8 cellular contexts compared by ENCODE assay signal in the genomic region with DNA sequence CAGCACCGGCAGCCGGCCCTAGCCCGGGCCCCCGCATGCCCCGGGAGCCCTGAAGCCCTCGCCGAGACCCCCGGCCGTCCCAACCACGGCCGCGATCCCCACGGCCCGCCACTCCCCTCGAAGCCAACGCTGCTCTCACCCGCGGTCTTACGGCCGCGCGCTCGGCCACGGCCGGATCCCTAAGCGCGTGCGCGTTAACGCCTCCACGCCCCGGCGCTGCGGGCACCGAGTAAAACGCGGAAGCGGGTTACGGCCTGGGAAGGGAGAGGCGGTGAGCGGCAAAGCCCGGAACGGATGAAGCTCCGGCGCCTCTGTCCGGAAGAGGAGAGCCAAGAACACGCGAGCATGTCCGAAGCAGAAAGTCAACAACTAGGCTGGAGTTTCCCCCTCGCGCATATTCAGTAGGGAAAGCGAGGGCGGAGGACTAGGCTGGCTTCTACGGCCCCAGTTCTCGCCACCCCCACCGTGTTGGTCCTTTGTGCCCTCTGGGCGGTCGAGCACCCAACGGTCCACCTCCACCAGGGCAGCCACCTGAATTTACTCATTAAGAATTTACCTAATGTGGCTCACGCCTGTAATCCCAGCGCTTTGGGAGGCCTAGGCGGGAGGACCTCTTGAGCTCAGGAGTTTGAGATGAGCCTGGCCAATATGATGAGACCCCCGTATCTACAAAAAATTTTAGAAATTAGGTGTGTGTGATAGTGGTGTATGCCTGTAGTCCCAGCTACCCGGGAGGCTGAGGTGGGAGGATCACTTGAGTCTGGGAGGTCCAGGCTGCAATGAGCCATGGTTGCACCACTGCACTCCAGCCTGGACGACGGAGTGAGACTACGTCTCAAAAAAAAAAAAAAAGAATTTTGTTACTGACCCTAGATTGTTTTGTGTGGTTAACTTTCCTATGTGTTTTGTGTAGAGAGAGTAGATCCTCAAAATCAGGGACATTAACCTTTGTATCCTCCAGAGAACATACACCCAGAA. TPM values are rescaled to one million over a fixed set of nuclear protein-coding genes. Genes with fewer than 3 reads are reported as not detected.
DNase-seq lines count a peak whose midpoint lies in the region; FAIRE-seq and TF ChIP-seq lines count a peak whose summit lies in the region.

KANSL3 (minus strand) TSS at position 169 of the 978 bp plus-strand sequence. CDS start 1,177 bp downstream, outside the sequence.

- no peaks in the 10 kb centered on the region for H3K36me3 ChIP-seq in CD8-positive, alpha-beta memory T cell (ENCODE audit: insufficient read depth, low read length)
- H3K36me3 ChIP-seq in H1 (ENCODE audit: control insufficient read depth in 2 of 4, insufficient read depth in 4 of 4, low read length in 3 of 4) (peaks cover 0 to 15% (median 0%) of the 10 kb centered on the region in 4 experiments; a peak in 2 of 8 replicates), mesenchymal stem cell (ENCODE audit: control insufficient read depth in 1 of 2, insufficient read depth in 2 of 2, low read depth in 1 of 2, low read length in 2 of 2) (peaks cover 3 to 15% of the 10 kb centered on the region in 2 experiments)

- H3K9ac ChIP-seq in H1 (replicated peaks in 1 of 4; ENCODE audit: extremely low read depth in 1 of 4, low read depth in 3 of 4, low read length in 3 of 4) (peak within 1 kb of the TSS; percentile 41 to 62 (median 52)), mesenchymal stem cell (ENCODE audit: low read length) (peak within 1 kb of the TSS; percentile 95)

- peak within 1 kb of the TSS; percentile 91 to 98 (median 96) for H3K4me3 Mint-ChIP-seq in CD8-positive, alpha-beta memory T cell

- H3K79me1 ChIP-seq in H1 (ENCODE audit: low read depth, low read length), result peaks cover 4% of the 10 kb centered on the region
- peaks cover 15% of the 10 kb centered on the region for H3K79me1 ChIP-seq in mesenchymal stem cell (replicated peaks; ENCODE audit: low read length, poor library complexity, severe bottlenecking)

- H3K23me2 ChIP-seq in H1 (ENCODE audit: low read depth, low read length), result peaks cover 11% of the 10 kb centered on the region; the same call in 1 of the 2 replicates

- H2AK5ac ChIP-seq in H1 (ENCODE audit: low read depth, low read length) (no peak within 1 kb of the TSS), mesenchymal stem cell (ENCODE audit: low read length, severe bottlenecking) (no peak within 1 kb of the TSS)

- peaks cover 0 to 3% of the 10 kb centered on the region in 2 donors for H3K27me3 Mint-ChIP-seq in CD8-positive, alpha-beta memory T cell

- H2BK120ac ChIP-seq in H1 (replicated peaks; ENCODE audit: low read depth, low read length) (no peak within 1 kb of the TSS), mesenchymal stem cell (ENCODE audit: low read depth, low read length) (peak within 1 kb of the TSS; percentile 96)

- peak within 1 kb of the TSS; percentile 86 for H4K8ac ChIP-seq in H1 (ENCODE audit: extremely low read depth, insufficient read depth, low read length)
- peak within 1 kb of the TSS; percentile 99 for H4K8ac ChIP-seq in mesenchymal stem cell (ENCODE audit: low read length)

- H4K20me1 ChIP-seq in H1 (replicated peaks in 1 of 2; ENCODE audit: control insufficient read depth in 1 of 2, insufficient read depth in 2 of 2, low read length in 2 of 2), result peaks cover 0 to 3% of the 10 kb centered on the region in 2 experiments

- POLR2A ChIA-PET in CD8-positive, alpha-beta memory T cell (lab: Charles Lee), result interaction anchor here (0.5 to 0.9 kb wide), 2 partner anchors 26 to 220 kb away, joined by 3 to 8 read pairs; partner anchors contain the start of gene ANKRD39
- POLR2A ChIA-PET in H1 (lab: Charles Lee; ENCODE audit: partially characterized antibody), result interaction anchor here (0.6 to 2.0 kb wide), 7 partner anchors 11 to 38 kb away, joined by 3 to 10 read pairs (median 6); no protein-coding TSS in a partner anchor

- CTCF ChIA-PET in CD8-positive, alpha-beta memory T cell (lab: Charles Lee), result interaction anchor here (1.0 to 1.1 kb wide), 2 partner anchors 18 to 125 kb away, joined by 3 to 4 read pairs; no protein-coding TSS in a partner anchor
- CTCF ChIA-PET in H1 (lab: Charles Lee; ENCODE audit: partially characterized antibody), result interaction anchor here (1.3 kb wide), 1 partner anchor 84 kb away, joined by 5 read pairs; no protein-coding TSS in a partner anchor

- H2BK20ac ChIP-seq in H1 (ENCODE audit: low read length), result no peak within 1 kb of the TSS; the same call in 1 of the 2 replicates

- no peaks in the 10 kb centered on the region for H3K9me3 ChIP-seq in CD8-positive, alpha-beta memory T cell (ENCODE audit: low read length)
- H3K9me3 ChIP-seq in H1 (ENCODE audit: insufficient read depth in 2 of 2, low read depth in 1 of 2, low read length in 1 of 2) (no peaks in the 10 kb centered on the region), mesenchymal stem cell (ENCODE audit: control insufficient read depth, low read length) (no peaks in the 10 kb centered on the region)

- peak within 1 kb of the TSS; percentile 96 for H3K27ac ChIP-seq in CD8-positive, alpha-beta memory T cell (ENCODE audit: low read depth, low read length)
- H3K27ac ChIP-seq in H1 (ENCODE audit: low read depth, low read length) (no peak within 1 kb of the TSS; the same call in 1 of the 2 replicates), mesenchymal stem cell (ENCODE audit: low read length, poor library complexity, severe bottlenecking) (peak within 1 kb of the TSS; percentile 19)

- H2BK15ac ChIP-seq in H1 (ENCODE audit: low read length), result 0 out of 2 replicates have a peak within 1 kb of the TSS, but pooled peaks have one; percentile 95
- H2BK15ac ChIP-seq in mesenchymal stem cell (ENCODE audit: low read depth, poor library complexity, severe bottlenecking), result peak within 1 kb of the TSS; percentile 94

- no peak for TF ChIP-seq CTCF in GM20000 (IDR thresholded peaks at IDR 0.05; ENCODE audit: extremely low read depth, missing control alignments)
- peak in 1 of 3 experiments; percentile 0; a peak in 1 of 4 replicates for TF ChIP-seq CTCF in H1 (IDR thresholded peaks at IDR 0.05; ENCODE audit: control extremely low read depth in 1 of 3, insufficient read depth in 1 of 3, low read depth in 1 of 3, low read length in 3 of 3)

- H3K18ac ChIP-seq in H1 (ENCODE audit: extremely low read depth, low read length) (peak within 1 kb of the TSS; percentile 94), mesenchymal stem cell (ENCODE audit: low read depth in 1 of 2, low read length in 2 of 2) (peak within 1 kb of the TSS; percentile 82 to 92)

- peak; percentile 83 to 91 (median 86) for DNase-seq in CD8-positive, alpha-beta memory T cell
- DNase-seq in GM20000 (ENCODE audit: low spot score), result peak; percentile 90
- peak; percentile 95 for DNase-seq in HT-29 (ENCODE audit: low spot score)
- peak; percentile 91 for DNase-seq in NOMO-1 treated with dmso at 0.1 percent for 144 hours (lab: John Stamatoyannopoulos, UW; ENCODE audit: unreplicated experiment)
- DNase-seq in activated CD8-positive, alpha-beta memory T cell treated with anti-CD3 and anti-CD28 coated beads for 48 hours (ENCODE audit: low read depth in 2 of 3, low spot score in 2 of 3), result peak; percentile 82 to 89 (median 83)
- DNase-seq in H1 (ENCODE audit: low read depth in 1 of 2, low spot score in 2 of 2), result peak; percentile 44 to 97
- peak; percentile 94 for DNase-seq in mesenchymal stem cell
- DNase-seq in stimulated activated CD8-positive, alpha-beta memory T cell treated with anti-CD3 and anti-CD28 coated beads, Interleukin-12 subunit alpha, Interleukin-12 subunit beta, amount 100 ng/mL, for 4 hours (ENCODE audit: low read depth), result peak; percentile 82

- H3K27ac Mint-ChIP-seq in CD8-positive, alpha-beta memory T cell, result peak within 1 kb of the TSS; percentile 93 to 99 (median 98)

- TF ChIP-seq RAD21 in H1 (IDR thresholded peaks at IDR 0.05 in 1 of 2, conservative IDR thresholded peaks at IDR 0.05 in 1 of 2; ENCODE audit: low read depth in 2 of 2, low read length in 2 of 2), result peak in 1 of 2 experiments; percentile 12; a peak in 2 of 4 replicates

- H2BK5ac ChIP-seq in H1 (ENCODE audit: low read depth, low read length), result no peak within 1 kb of the TSS
- peak within 1 kb of the TSS; percentile 63 for H2BK5ac ChIP-seq in mesenchymal stem cell (ENCODE audit: low read depth, low read length, poor library complexity, severe bottlenecking)

- H3K4me2 ChIP-seq in H1 (ENCODE audit: insufficient read depth in 1 of 2, low read depth in 2 of 2, low read length in 2 of 2), result peak within 1 kb of the TSS; percentile 78 to 96
- H3K4me2 ChIP-seq in mesenchymal stem cell (ENCODE audit: low read length, poor library complexity, severe bottlenecking), result peak within 1 kb of the TSS; percentile 98

- H3K4ac ChIP-seq in H1 (replicated peaks; ENCODE audit: insufficient read length, low read depth, low read length) (peak within 1 kb of the TSS; percentile 9), mesenchymal stem cell (ENCODE audit: low read depth in 1 of 2, low read length in 2 of 2) (peak within 1 kb of the TSS; percentile 57 to 73)

- H3K14ac ChIP-seq in H1 (ENCODE audit: insufficient read length) (no peak within 1 kb of the TSS), mesenchymal stem cell (ENCODE audit: low read length in 2 of 2) (peak within 1 kb of the TSS; percentile 83 to 87)

- H3K4me1 Mint-ChIP-seq in CD8-positive, alpha-beta memory T cell, result peaks cover 36 to 45% (median 44%) of the 10 kb centered on the region in 3 donors

- no peaks in the 10 kb centered on the region for H3K27me3 ChIP-seq in CD8-positive, alpha-beta memory T cell (ENCODE audit: insufficient read depth, low read length, poor library complexity, severe bottlenecking)
- no peaks in the 10 kb centered on the region for H3K27me3 ChIP-seq in H1 (replicated peaks in 1 of 4; ENCODE audit: control insufficient read depth in 3 of 4, extremely low read depth in 1 of 4, insufficient read depth in 3 of 4, low read length in 3 of 4)
- no peaks in the 10 kb centered on the region for H3K27me3 ChIP-seq in mesenchymal stem cell (ENCODE audit: control insufficient read depth in 1 of 2, insufficient read depth in 1 of 2, low read length in 2 of 2)

- H3K79me2 ChIP-seq in H1 (ENCODE audit: control insufficient read depth in 1 of 2, insufficient read depth in 2 of 2, low read length in 2 of 2), result peaks cover 0 to 28% of the 10 kb centered on the region in 2 experiments; a peak in 2 of 4 replicates

- no peak for FAIRE-seq in H1 (lab: Jason Lieb, UNC)

- TF ChIP-seq POLR2A in H1 (IDR thresholded peaks at IDR 0.05; ENCODE audit: control extremely low read depth in 1 of 2, low read depth in 2 of 2, low read length in 2 of 2), result peak in 1 of 2 experiments; percentile 84; a peak in 2 of 3 replicates

- H2BK12ac ChIP-seq in H1 (ENCODE audit: low read depth, low read length) (no peak within 1 kb of the TSS; the same call in 1 of the 2 replicates), mesenchymal stem cell (ENCODE audit: low read length in 2 of 2) (peak within 1 kb of the TSS in 1 of 2 experiments; percentile 81)

- H4K91ac ChIP-seq in H1 (replicated peaks; ENCODE audit: insufficient read length, low read length), result peak within 1 kb of the TSS; percentile 63
- peak within 1 kb of the TSS; percentile 92 for H4K91ac ChIP-seq in mesenchymal stem cell (ENCODE audit: low read length)

- 11% methylated on average over 52 of the region's 67 CpGs; no CpG with 5 or more reads in 1 of the 2 experiments for WGBS in H1 (ENCODE audit: extremely low coverage in 1 of 2, insufficient coverage in 1 of 2, insufficient read length in 1 of 2, insufficient replicate concordance in 2 of 2, low coverage in 1 of 2, low lambda C conversion rate in 2 of 2, missing lambda C conversion rate in 1 of 2), 2 experiments
- WGBS in mesenchymal stem cell, result 8% methylated on average over 66 of the region's 67 CpGs

- H3K4me3 ChIP-seq in CD8-positive, alpha-beta memory T cell (ENCODE audit: low read length), result peak within 1 kb of the TSS; percentile 96
- peak within 1 kb of the TSS; percentile 65 to 98 (median 86) for H3K4me3 ChIP-seq in H1 (ENCODE audit: extremely low read depth in 1 of 4, insufficient read depth in 2 of 4, low read depth in 3 of 4, low read length in 4 of 4)
- peak within 1 kb of the TSS; percentile 78 to 83 for H3K4me3 ChIP-seq in mesenchymal stem cell (ENCODE audit: insufficient read depth in 1 of 2, low read depth in 1 of 2, low read length in 2 of 2)

- H2AFZ ChIP-seq in H1 (ENCODE audit: low read length) (peak within 1 kb of the TSS; percentile 98), mesenchymal stem cell (ENCODE audit: low read depth, low read length) (peak within 1 kb of the TSS; percentile 86)

- no peaks in the 10 kb centered on the region for H3K9me3 Mint-ChIP-seq in CD8-positive, alpha-beta memory T cell

- H3K4me1 ChIP-seq in CD8-positive, alpha-beta memory T cell (ENCODE audit: insufficient read depth, low read length), result peaks cover 29% of the 10 kb centered on the region
- H3K4me1 ChIP-seq in H1 (replicated peaks in 1 of 4; ENCODE audit: control insufficient read depth in 3 of 4, insufficient read depth in 4 of 4, low read length in 3 of 4) (peaks cover 0 to 2% (median under 1%) of the 10 kb centered on the region in 4 experiments; a peak in 3 of 7 replicates), mesenchymal stem cell (ENCODE audit: control insufficient read depth, insufficient read depth, low read depth, low read length) (peaks cover 6% of the 10 kb centered on the region)

- peaks cover 0 to 36% (median 3%) of the 10 kb centered on the region in 3 donors for H3K36me3 Mint-ChIP-seq in CD8-positive, alpha-beta memory T cell

- H3K56ac ChIP-seq in H1 (replicated peaks; ENCODE audit: insufficient read length, low read depth, low read length), result peak within 1 kb of the TSS; percentile 33

- H3K23ac ChIP-seq in H1 (ENCODE audit: insufficient read length), result no peak within 1 kb of the TSS
- peak within 1 kb of the TSS in 1 of 2 experiments; percentile 90 for H3K23ac ChIP-seq in mesenchymal stem cell (ENCODE audit: low read length in 2 of 2)

- peak within 1 kb of the TSS; percentile 26 for H4K5ac ChIP-seq in H1 (ENCODE audit: insufficient read length, low read depth, low read length)

- TF ChIP-seq EP300 in H1 (IDR thresholded peaks at IDR 0.05; ENCODE audit: borderline replicate concordance in 1 of 2, low read depth in 2 of 2, low read length in 2 of 2), result peak in 1 of 2 experiments; percentile 86; a peak in 1 of 3 replicates

RNA-seq across cellular contexts. Expression of gene KANSL3, which starts in this region (rescaled TPM):
- 10 to 100 TPM; 42.2 to 46.6 TPM for total RNA-seq in CD8-positive, alpha-beta memory T cell
- 18.3 TPM for polyA plus RNA-seq in CD8-positive, alpha-beta memory T cell
- total RNA-seq in HT-29 (2014; rRNA removed; shearing (Covaris generic)), result 21.9 and 31.3 TPM in 2 replicates
- total RNA-seq in H1 (2021; fragmentation: NEBNext Ultra II Directional; extraction: Animal tissue kit (Norgen Biotek cat#: 25700)), result 31.4 and 32.6 TPM in 2 replicates
- 19.8 and 30.4 TPM in 2 replicates for polyA plus RNA-seq in H1 (2011; rRNA removed)
- 19.8 TPM for polyA plus RNA-seq in H1 (2011; cell fraction: cytosol; rRNA removed)
- polyA plus RNA-seq in H1 (2011; cell fraction: nucleus; rRNA removed), result 78.4 TPM
- 23.3 to 27.3 TPM (median 25.1 TPM) in 4 replicates for polyA plus RNA-seq in H1 (2012, experiment 1 of 2)
- 10.6 TPM for polyA plus RNA-seq in H1 (2012, experiment 2 of 2)
- polyA plus RNA-seq in H1 (2013, experiment 1 of 2), result 13.0 TPM
- polyA plus RNA-seq in H1 (2013, experiment 2 of 2), result 12.2 TPM
- polyA minus RNA-seq in H1 (2011; rRNA and poly(A)+ RNA removed), result 81.0 and 84.5 TPM in 2 replicates
- 19.4 TPM for polyA minus RNA-seq in H1 (2011; cell fraction: cytosol; rRNA and poly(A)+ RNA removed)
- 55.6 TPM for polyA minus RNA-seq in H1 (2011; cell fraction: nucleus; rRNA and poly(A)+ RNA removed)
- 10.5 TPM for polyA plus RNA-seq in mesenchymal stem cell (2013, experiment 1 of 2)
- 10.7 TPM for polyA plus RNA-seq in mesenchymal stem cell (2013, experiment 2 of 2)
